ENCODE assay signal across 12 cellular contexts in genomic region chr6:11315743-11316437, GRCh38.
DNase-seq lines count a peak whose midpoint lies in the region; ATAC-seq and TF ChIP-seq lines count a peak whose summit lies in the region.
"Had no signal": no experiment of that assay in that cellular context is flagged by ENCODE, and none has a peak within 500 bp of the region (broad histone marks: within the 10 kb centered on the region; RNA-seq: fewer than 3 reads in every experiment).

No MANE protein-coding gene starts in this region.

- no peak overlapping the region for H3K27ac ChIP-seq in IMR-90 (ENCODE audit: insufficient read depth, low read length)

- 0 out of 4 replicates have a peak, but pooled peaks cover 0 to 6% of the 10 kb centered on the region in 2 experiments for H3K79me1 ChIP-seq in IMR-90 (ENCODE audit: low read depth in 1 of 2, low read length in 2 of 2)

- no peak for TF ChIP-seq CTCF in AG04449 (IDR thresholded peaks at IDR 0.05; ENCODE audit: insufficient read depth, low read length, missing control alignments)
- TF ChIP-seq CTCF in IMR-90 (conservative IDR thresholded peaks at IDR 0.05; ENCODE audit: low read depth, low read length): no peak
- TF ChIP-seq CTCF in chondrocyte (IDR thresholded peaks at IDR 0.05): no peak
- TF ChIP-seq CTCF in mucosa of descending colon (IDR thresholded peaks at IDR 0.05): no peak

- peak overlapping the region; percentile 62; the same call in 1 of the 2 replicates for H3K4ac ChIP-seq in IMR-90 (ENCODE audit: low read depth, low read length)

- no peak overlapping the region for H2BK15ac ChIP-seq in IMR-90 (ENCODE audit: low read depth, low read length)

- H2BK20ac ChIP-seq in IMR-90 (ENCODE audit: low read depth, low read length): peak overlapping the region; percentile 58

- H2BK5ac ChIP-seq in IMR-90 (ENCODE audit: low read depth, low read length, poor library complexity, severe bottlenecking): peak overlapping the region; percentile 4

- no peak overlapping the region; the same call in 1 of the 2 replicates for H3K4me2 ChIP-seq in IMR-90 (ENCODE audit: low read depth, low read length)

- 0 out of 4 replicates have a peak overlapping the region, but pooled peaks of 1 of the 2 experiments have one; percentile 36 for H4K8ac ChIP-seq in IMR-90 (ENCODE audit: low read depth in 2 of 2, low read length in 2 of 2)

- peaks cover 43% of the 10 kb centered on the region for H3K4me1 Mint-ChIP-seq in chondrocyte (ENCODE audit: low read depth)

- 0 out of 2 replicates have a peak overlapping the region, but pooled peaks have one; percentile 9 for H2AK5ac ChIP-seq in IMR-90 (ENCODE audit: low read depth, low read length)

- in situ Hi-C loops in IMR-90 (cut with MboI; ENCODE audit: low sequenced_read_pairs): no loop called here

- peak overlapping the region; percentile 58 for H2BK120ac ChIP-seq in IMR-90 (ENCODE audit: low read depth, low read length)

- H3K4me3 Mint-ChIP-seq in chondrocyte (ENCODE audit: unreplicated experiment): no peak overlapping the region
- H3K4me3 Mint-ChIP-seq: CD8-positive, alpha-beta T cell had no signal

- 83% methylated on average over 1 of the region's 5 CpGs; no CpG with 5 or more reads in 1 of the 2 experiments for WGBS in IMR-90 (ENCODE audit: extremely low coverage in 2 of 2, insufficient read length in 1 of 2), 2 experiments

- H4K20me1 ChIP-seq in IMR-90 (ENCODE audit: insufficient read depth, low read length): no peaks in the 10 kb centered on the region

- peak; percentile 66 for ATAC-seq in IMR-90 (ENCODE audit: low read depth)
- peak; percentile 88 for ATAC-seq in mucosa of descending colon
- ATAC-seq in HG02885 (IDR thresholded peaks at IDR 0.05; ENCODE audit: poor library complexity, unreplicated experiment): no peak
- no peak for ATAC-seq in GM21423 (IDR thresholded peaks at IDR 0.05; ENCODE audit: unreplicated experiment)
- ATAC-seq: CD8-positive, alpha-beta T cell had no signal

- dilution Hi-C loops in IMR-90 (cut with HindIII; ENCODE audit: low sequenced_read_pairs, unreplicated experiment): no loop called here

- H3K9ac ChIP-seq in IMR-90 (ENCODE audit: low read depth, low read length): no peak overlapping the region

- no peaks in the 10 kb centered on the region for H3K36me3 ChIP-seq in IMR-90 (ENCODE audit: control insufficient read depth, insufficient read depth, low read length)
- H3K36me3 ChIP-seq in mucosa of descending colon (ENCODE audit: low read depth): no peaks in the 10 kb centered on the region

- no peaks in the 10 kb centered on the region for H3K27me3 Mint-ChIP-seq in chondrocyte (ENCODE audit: low read depth)

- H3K18ac ChIP-seq in IMR-90 (ENCODE audit: low read depth, low read length): peak overlapping the region; percentile 46; the same call in 1 of the 2 replicates

- intact Hi-C loops in IMR-90 (cut with micrococcal nuclease) (loop anchor here (5.0 kb wide), 3 partner anchors 44 to 111 kb away; partner anchors contain the start of gene NEDD9), mucosa of descending colon (cut with DNase I, micrococcal nuclease) (no loop called here)

- H3K36me3 Mint-ChIP-seq in chondrocyte (ENCODE audit: low read depth): no peaks in the 10 kb centered on the region

- H3K4me3 ChIP-seq in AG04449 (ENCODE audit: low read depth, low read length) (no peak overlapping the region), IMR-90 (ENCODE audit: insufficient read depth, low read depth, low read length) (no peak overlapping the region), mucosa of descending colon (no peak overlapping the region)

- no peak for TF ChIP-seq RAD21 in IMR-90 (IDR thresholded peaks at IDR 0.05; ENCODE audit: low read length)

- 0 out of 2 replicates have a peak overlapping the region, but pooled peaks have one; percentile 28 for H3K14ac ChIP-seq in IMR-90 (replicated peaks; ENCODE audit: low read depth, low read length)

- H3K27me3 ChIP-seq in IMR-90 (ENCODE audit: control insufficient read depth, insufficient read depth, low read length): no peaks in the 10 kb centered on the region

- H2AFZ ChIP-seq in IMR-90 (replicated peaks; ENCODE audit: low read length, poor library complexity): no peak overlapping the region

- no peak overlapping the region for H2AK9ac ChIP-seq in IMR-90 (replicated peaks; ENCODE audit: low read depth, low read length, poor library complexity)

- CTCF ChIA-PET in AG04449 (lab: Yijun Ruan, JAX): interaction anchor here (1.0 kb wide), 1 partner anchor 15 kb away, joined by 3 read pairs; no protein-coding TSS in a partner anchor
- CTCF ChIA-PET in IMR-90 (lab: Yijun Ruan, JAX): no interaction called here

- H3K4me1 ChIP-seq in IMR-90 (ENCODE audit: control insufficient read depth, insufficient read depth, low read length) (peaks cover 8% of the 10 kb centered on the region), mucosa of descending colon (ENCODE audit: low read depth) (peaks cover 20% of the 10 kb centered on the region)

- H3K23ac ChIP-seq in IMR-90 (ENCODE audit: low read depth, low read length): no peak overlapping the region

- POLR2A ChIA-PET in AG04449 (lab: Yijun Ruan, JAX) (interaction anchor here (0.6 to 1.2 kb wide), 3 partner anchors 14 to 300 kb away, joined by 3 read pairs; no protein-coding TSS in a partner anchor), IMR-90 (lab: Charles Lee; ENCODE audit: unreplicated experiment) (no interaction called here)

- H4K5ac ChIP-seq in IMR-90 (ENCODE audit: low read depth, low read length): no peak overlapping the region

- DNase-seq in AG04449 (ENCODE audit: low read depth, low spot score): peak; percentile 89
- DNase-seq in IMR-90: peak; percentile 93
- DNase-seq in chondrocyte (ENCODE audit: low spot score): no peak
- peak in 1 of 3 donors; percentile 31 for DNase-seq in mucosa of descending colon
- DNase-seq in NCI-H82 (lab: John Stamatoyannopoulos, UW): no peak
- DNase-seq in NCI-H1092 treated with DMSO at 0.1 percent for 48 hours (lab: John Stamatoyannopoulos, UW): no peak
- DNase-seq: CD8-positive, alpha-beta T cell; NCI-H1048; SHP77 treated with DMSO at 0.1 percent for 48 hours; stimulated activated CD4-positive, alpha-beta T cell treated with anti-CD3 and anti-CD28 coated beads, Interleukin-2, amount 100 ng/mL, for 24 hours had no signal

- no TSS peak for BruUV-seq in IMR-90 (replicated peaks; lab: Mats Ljungman, UMichigan)

- no peak overlapping the region for H4K91ac ChIP-seq in IMR-90 (ENCODE audit: insufficient read depth, low read depth, low read length)

- H3K9me1 ChIP-seq in IMR-90 (ENCODE audit: insufficient read depth, low read length): peaks cover 19% of the 10 kb centered on the region

- H3K9me3 ChIP-seq in IMR-90 (ENCODE audit: control insufficient read depth, insufficient read depth, low read length) (no peaks in the 10 kb centered on the region), mucosa of descending colon (no peaks in the 10 kb centered on the region)

- peak overlapping the region; percentile 97 for H3K27ac Mint-ChIP-seq in chondrocyte (ENCODE audit: unreplicated experiment)
- H3K27ac Mint-ChIP-seq: CD8-positive, alpha-beta T cell had no signal

- 0 out of 2 replicates have a peak, but pooled peaks have one; percentile 20 for TF ChIP-seq POLR2A in IMR-90 (IDR thresholded peaks at IDR 0.05; ENCODE audit: low read depth, low read length)

- H3K9me3 Mint-ChIP-seq in chondrocyte (ENCODE audit: low read depth): peaks cover 3% of the 10 kb centered on the region
- H3K9me3 Mint-ChIP-seq: CD8-positive, alpha-beta T cell had no signal

- H3K56ac ChIP-seq in IMR-90 (ENCODE audit: extremely low read depth, insufficient read depth, low read length): no peak overlapping the region

TF ChIP-seq in IMR-90, 13 proteins besides CTCF, POLR2A, EP300 and RAD21:
- TF ChIP-seq MXI1 (IDR thresholded peaks at IDR 0.05; ENCODE audit: borderline replicate concordance, low read depth, low read length) (no peak), FOS (IDR thresholded peaks at IDR 0.05; ENCODE audit: low read depth, low read length) (peak; percentile 83), RCOR1 (IDR thresholded peaks at IDR 0.05; ENCODE audit: insufficient replicate concordance, low read length) (no peak), BHLHE40 (IDR thresholded peaks at IDR 0.05; ENCODE audit: low read depth, low read length) (no peak), CHD1 (IDR thresholded peaks at IDR 0.05; ENCODE audit: low read depth, low read length) (no peak)

Comparison
In these comparisons a context has a peak if more than half of its experiments do, and no peak if none do; other contexts are left out.
1. DNase-seq: peak in AG04449 (single experiment) and IMR-90 (single experiment); none in chondrocyte (single experiment), NCI-H82 (single experiment) and NCI-H1092 treated with DMSO at 0.1 percent for 48 hours (single experiment).
2. ATAC-seq: peak in IMR-90 (single experiment) and mucosa of descending colon (single experiment); none in HG02885 (single experiment) and GM21423 (single experiment).